Comparison of ENCODE assay signal across 17 cellular contexts in genomic region chr3:44026224-44026865, GRCh38.
A peak's percentile ranks its signal among the peaks of the same experiment; 100 is the strongest.
DNase-seq lines count a peak whose midpoint lies in the region; ATAC-seq, FAIRE-seq and TF ChIP-seq lines count a peak whose summit lies in the region.
"Had no signal": no experiment of that assay in that cellular context is flagged by ENCODE, and none has a peak within 500 bp of the region (broad histone marks: within the 10 kb centered on the region; RNA-seq: fewer than 3 reads in every experiment).

No MANE protein-coding gene starts in this region.

- H3K4me2 ChIP-seq in keratinocyte (ENCODE audit: control insufficient read depth, extremely low read depth, insufficient read depth, low read depth, low read length), result peak overlapping the region; percentile 54
- H3K4me2 ChIP-seq: BLaER1 treated with 17β-estradiol and CSF1 and Interleukin-3, amounts not matched to agents 10 nM and 100 nM had no signal

- H3K9me3 ChIP-seq in RWPE2 (ENCODE audit: severe bottlenecking) (no peaks in the 10 kb centered on the region), keratinocyte (ENCODE audit: control insufficient read depth, low read depth, low read length) (no peaks in the 10 kb centered on the region)

- peaks cover 4 to 17% (median 16%) of the 10 kb centered on the region in 3 donors for H3K27me3 Mint-ChIP-seq in immature natural killer cell (ENCODE audit: low read depth in 3 of 3)

- no peaks in the 10 kb centered on the region for H3K9me3 Mint-ChIP-seq in immature natural killer cell
- H3K9me3 Mint-ChIP-seq: CD4-positive, CD25-positive, alpha-beta regulatory T cell had no signal

- peak; percentile 61 for ATAC-seq in RWPE2 (ENCODE audit: low read depth)
- ATAC-seq in HG03025 (IDR thresholded peaks at IDR 0.05; ENCODE audit: low FRiP score, unreplicated experiment), result no peak
- no peak for ATAC-seq in HG03139 (IDR thresholded peaks at IDR 0.05; ENCODE audit: unreplicated experiment)
- ATAC-seq: GM12878, HepG2 had no signal

- H3K9me1 ChIP-seq in keratinocyte (ENCODE audit: control insufficient read depth, extremely low read depth, insufficient read depth, low read length), result no peaks in the 10 kb centered on the region

- H2AFZ ChIP-seq in keratinocyte (ENCODE audit: control insufficient read depth, low read length), result peak overlapping the region; percentile 56
- H2AFZ ChIP-seq: GM23248 had no signal

- peaks cover 0 to 3% (median 0%) of the 10 kb centered on the region in 3 donors for H3K36me3 Mint-ChIP-seq in immature natural killer cell
- H3K36me3 Mint-ChIP-seq: CD4-positive, CD25-positive, alpha-beta regulatory T cell had no signal

- H3K36me3 ChIP-seq in RWPE2 (ENCODE audit: low read depth) (peaks cover 23% of the 10 kb centered on the region), keratinocyte (ENCODE audit: control insufficient read depth in 2 of 2, extremely low read depth in 1 of 2, insufficient read depth in 2 of 2, low read length in 2 of 2) (no peaks in the 10 kb centered on the region)
- H3K36me3 ChIP-seq: BLaER1 treated with 17β-estradiol and CSF1 and Interleukin-3, amounts not matched to agents 10 nM and 100 nM had no signal

- no peaks in the 10 kb centered on the region for H4K20me1 ChIP-seq in keratinocyte (ENCODE audit: control insufficient read depth, extremely low read depth, insufficient read depth, low read length)

- no peaks in the 10 kb centered on the region for H3K79me2 ChIP-seq in keratinocyte (ENCODE audit: control insufficient read depth, insufficient read depth, low read length)

- H3K27ac ChIP-seq in RWPE2 (ENCODE audit: poor library complexity, severe bottlenecking), result no peak overlapping the region
- no peak overlapping the region for H3K27ac ChIP-seq in keratinocyte (ENCODE audit: control insufficient read depth, insufficient read depth, low read length)
- H3K27ac ChIP-seq: BLaER1 treated with 17β-estradiol and CSF1 and Interleukin-3, amounts not matched to agents 10 nM and 100 nM; GM23248 had no signal

- DNase-seq in HT1080 (ENCODE audit: low read depth) (peak; percentile 39), RWPE2 (ENCODE audit: low spot score) (no peak), epithelial cell of esophagus (ENCODE audit: low read depth) (peak; percentile 58), keratinocyte (ENCODE audit: low read depth, low spot score) (no peak), NCI-H146 treated with DMSO at 0.1 percent for 48 hours (lab: John Stamatoyannopoulos, UW; ENCODE audit: unreplicated experiment) (no peak), immature natural killer cell (no peak)
- DNase-seq: ACHN; CD4-positive, CD25-positive, alpha-beta regulatory T cell; DMS 273 treated with DMSO at 0.1 percent for 48 hours; GM23248; H7 had no signal

- H3K4me1 ChIP-seq in RWPE2 (ENCODE audit: insufficient read depth, poor library complexity, severe bottlenecking), result peaks cover 10% of the 10 kb centered on the region
- peaks cover 15% of the 10 kb centered on the region for H3K4me1 ChIP-seq in keratinocyte (ENCODE audit: control insufficient read depth, extremely low read depth, insufficient read depth, low read length)

- no peak overlapping the region for H3K9ac ChIP-seq in keratinocyte (ENCODE audit: control insufficient read depth, extremely low read depth, insufficient read depth, low read length)
- H3K9ac ChIP-seq: BLaER1 treated with 17β-estradiol and CSF1 and Interleukin-3, amounts not matched to agents 10 nM and 100 nM; GM23248 had no signal

- H3K27me3 ChIP-seq in RWPE2 (ENCODE audit: insufficient read depth, poor library complexity, severe bottlenecking), result no peaks in the 10 kb centered on the region
- H3K27me3 ChIP-seq in keratinocyte (ENCODE audit: control insufficient read depth, extremely low read depth, insufficient read depth, low read length), result peaks cover 10% of the 10 kb centered on the region

- H3K4me3 ChIP-seq in RWPE2 (ENCODE audit: severe bottlenecking), result no peak overlapping the region
- no peak overlapping the region for H3K4me3 ChIP-seq in epithelial cell of esophagus (ENCODE audit: low read length)
- no peak overlapping the region for H3K4me3 ChIP-seq in keratinocyte (ENCODE audit: control insufficient read depth in 2 of 3, extremely low read depth in 1 of 3, insufficient read depth in 2 of 3, low read depth in 1 of 3, low read length in 3 of 3)
- H3K4me3 ChIP-seq: BLaER1 treated with 17β-estradiol and CSF1 and Interleukin-3, amounts not matched to agents 10 nM and 100 nM; GM12878; GM23248 had no signal

- no peak overlapping the region for H3K27ac Mint-ChIP-seq in immature natural killer cell
- H3K27ac Mint-ChIP-seq: CD4-positive, CD25-positive, alpha-beta regulatory T cell had no signal

- H3K4me3 Mint-ChIP-seq in immature natural killer cell, result no peak overlapping the region
- H3K4me3 Mint-ChIP-seq: CD4-positive, CD25-positive, alpha-beta regulatory T cell had no signal

- peaks cover 3 to 5% of the 10 kb centered on the region in 2 donors for H3K4me1 Mint-ChIP-seq in immature natural killer cell

- peak; percentile 72 for FAIRE-seq in keratinocyte (lab: Jason Lieb, UNC)
- FAIRE-seq: GM12878, HepG2, HTR-8/SVneo had no signal

- dilution Hi-C loops in keratinocyte (cut with MboI; ENCODE audit: extremely low pct_ligation_motif_present, low sequenced_read_pairs), result no loop called here

- no peak for TF ChIP-seq CTCF in RWPE2 (IDR thresholded peaks at IDR 0.05; ENCODE audit: poor library complexity, severe bottlenecking)
- no peak for TF ChIP-seq CTCF in epithelial cell of esophagus (IDR thresholded peaks at IDR 0.05; ENCODE audit: insufficient read depth, low read depth, low read length, missing control alignments)
- TF ChIP-seq CTCF in keratinocyte (optimal IDR thresholded peaks at IDR 0.05 in 1 of 3, IDR thresholded peaks at IDR 0.05 in 1 of 3, conservative IDR thresholded peaks at IDR 0.05 in 1 of 3; ENCODE audit: extremely low read depth in 1 of 3, insufficient read depth in 2 of 3, low read length in 3 of 3), result no peak

Comparison
In these comparisons a context has a peak if more than half of its experiments do, and no peak if none do; other contexts are left out.
1. DNase-seq: peak in HT1080 (single experiment) and epithelial cell of esophagus (single experiment); none in RWPE2 (single experiment), keratinocyte (single experiment), NCI-H146 treated with DMSO at 0.1 percent for 48 hours (single experiment) and immature natural killer cell (0 of 3).